In the genomic region with DNA sequence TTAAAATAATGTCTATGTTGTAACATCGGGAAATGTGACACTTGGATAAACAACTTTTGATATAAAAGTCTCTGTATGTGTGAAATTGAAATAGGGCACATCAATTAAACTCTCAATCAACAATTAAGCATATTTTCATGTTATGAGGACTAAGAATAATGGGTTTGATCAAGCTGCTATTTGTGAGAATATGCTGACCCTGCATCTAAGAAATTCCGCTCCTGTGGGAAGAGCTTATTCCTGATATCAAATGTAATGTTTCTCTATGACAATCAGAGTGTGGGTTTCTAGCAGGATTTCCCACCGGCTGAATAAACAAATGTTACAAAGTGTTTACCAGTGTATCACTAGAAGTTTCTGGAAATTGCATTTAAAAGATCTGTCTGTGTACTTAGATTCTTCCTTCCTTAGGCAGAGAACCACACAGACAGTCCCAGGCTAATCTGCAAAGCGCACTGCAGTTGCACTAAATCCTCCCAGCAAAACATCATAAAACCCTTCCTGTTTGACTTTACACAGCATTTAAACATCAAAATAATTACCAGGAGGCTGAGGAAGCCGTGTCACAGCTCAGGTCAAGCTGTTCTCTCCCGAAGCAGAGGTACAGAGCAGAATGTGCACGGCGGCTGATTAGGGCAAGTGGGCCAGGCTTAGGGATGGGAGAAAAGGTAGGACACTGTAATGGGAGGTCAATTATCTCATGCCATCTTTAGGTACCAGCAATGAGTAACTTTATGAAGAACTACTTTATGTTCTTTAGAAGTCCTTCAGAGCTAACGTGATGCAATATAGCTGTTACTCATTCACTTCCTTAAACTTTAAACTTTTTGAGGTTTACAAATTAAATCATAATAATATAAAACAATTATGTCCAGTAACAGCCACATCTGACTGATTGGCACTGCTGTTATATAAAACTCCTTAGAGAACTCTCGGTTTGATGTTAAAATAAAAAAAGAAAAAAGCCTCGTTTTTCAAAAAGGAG, we compare ENCODE assay signal across 1 cellular context.
TF ChIP-seq lines count a peak whose summit lies in the region.

No MANE protein-coding gene starts in this region.

TF ChIP-seq in GM23338, 12 proteins besides CTCF, POLR2A, EP300 and RAD21:
- TF ChIP-seq, protein P1, sequence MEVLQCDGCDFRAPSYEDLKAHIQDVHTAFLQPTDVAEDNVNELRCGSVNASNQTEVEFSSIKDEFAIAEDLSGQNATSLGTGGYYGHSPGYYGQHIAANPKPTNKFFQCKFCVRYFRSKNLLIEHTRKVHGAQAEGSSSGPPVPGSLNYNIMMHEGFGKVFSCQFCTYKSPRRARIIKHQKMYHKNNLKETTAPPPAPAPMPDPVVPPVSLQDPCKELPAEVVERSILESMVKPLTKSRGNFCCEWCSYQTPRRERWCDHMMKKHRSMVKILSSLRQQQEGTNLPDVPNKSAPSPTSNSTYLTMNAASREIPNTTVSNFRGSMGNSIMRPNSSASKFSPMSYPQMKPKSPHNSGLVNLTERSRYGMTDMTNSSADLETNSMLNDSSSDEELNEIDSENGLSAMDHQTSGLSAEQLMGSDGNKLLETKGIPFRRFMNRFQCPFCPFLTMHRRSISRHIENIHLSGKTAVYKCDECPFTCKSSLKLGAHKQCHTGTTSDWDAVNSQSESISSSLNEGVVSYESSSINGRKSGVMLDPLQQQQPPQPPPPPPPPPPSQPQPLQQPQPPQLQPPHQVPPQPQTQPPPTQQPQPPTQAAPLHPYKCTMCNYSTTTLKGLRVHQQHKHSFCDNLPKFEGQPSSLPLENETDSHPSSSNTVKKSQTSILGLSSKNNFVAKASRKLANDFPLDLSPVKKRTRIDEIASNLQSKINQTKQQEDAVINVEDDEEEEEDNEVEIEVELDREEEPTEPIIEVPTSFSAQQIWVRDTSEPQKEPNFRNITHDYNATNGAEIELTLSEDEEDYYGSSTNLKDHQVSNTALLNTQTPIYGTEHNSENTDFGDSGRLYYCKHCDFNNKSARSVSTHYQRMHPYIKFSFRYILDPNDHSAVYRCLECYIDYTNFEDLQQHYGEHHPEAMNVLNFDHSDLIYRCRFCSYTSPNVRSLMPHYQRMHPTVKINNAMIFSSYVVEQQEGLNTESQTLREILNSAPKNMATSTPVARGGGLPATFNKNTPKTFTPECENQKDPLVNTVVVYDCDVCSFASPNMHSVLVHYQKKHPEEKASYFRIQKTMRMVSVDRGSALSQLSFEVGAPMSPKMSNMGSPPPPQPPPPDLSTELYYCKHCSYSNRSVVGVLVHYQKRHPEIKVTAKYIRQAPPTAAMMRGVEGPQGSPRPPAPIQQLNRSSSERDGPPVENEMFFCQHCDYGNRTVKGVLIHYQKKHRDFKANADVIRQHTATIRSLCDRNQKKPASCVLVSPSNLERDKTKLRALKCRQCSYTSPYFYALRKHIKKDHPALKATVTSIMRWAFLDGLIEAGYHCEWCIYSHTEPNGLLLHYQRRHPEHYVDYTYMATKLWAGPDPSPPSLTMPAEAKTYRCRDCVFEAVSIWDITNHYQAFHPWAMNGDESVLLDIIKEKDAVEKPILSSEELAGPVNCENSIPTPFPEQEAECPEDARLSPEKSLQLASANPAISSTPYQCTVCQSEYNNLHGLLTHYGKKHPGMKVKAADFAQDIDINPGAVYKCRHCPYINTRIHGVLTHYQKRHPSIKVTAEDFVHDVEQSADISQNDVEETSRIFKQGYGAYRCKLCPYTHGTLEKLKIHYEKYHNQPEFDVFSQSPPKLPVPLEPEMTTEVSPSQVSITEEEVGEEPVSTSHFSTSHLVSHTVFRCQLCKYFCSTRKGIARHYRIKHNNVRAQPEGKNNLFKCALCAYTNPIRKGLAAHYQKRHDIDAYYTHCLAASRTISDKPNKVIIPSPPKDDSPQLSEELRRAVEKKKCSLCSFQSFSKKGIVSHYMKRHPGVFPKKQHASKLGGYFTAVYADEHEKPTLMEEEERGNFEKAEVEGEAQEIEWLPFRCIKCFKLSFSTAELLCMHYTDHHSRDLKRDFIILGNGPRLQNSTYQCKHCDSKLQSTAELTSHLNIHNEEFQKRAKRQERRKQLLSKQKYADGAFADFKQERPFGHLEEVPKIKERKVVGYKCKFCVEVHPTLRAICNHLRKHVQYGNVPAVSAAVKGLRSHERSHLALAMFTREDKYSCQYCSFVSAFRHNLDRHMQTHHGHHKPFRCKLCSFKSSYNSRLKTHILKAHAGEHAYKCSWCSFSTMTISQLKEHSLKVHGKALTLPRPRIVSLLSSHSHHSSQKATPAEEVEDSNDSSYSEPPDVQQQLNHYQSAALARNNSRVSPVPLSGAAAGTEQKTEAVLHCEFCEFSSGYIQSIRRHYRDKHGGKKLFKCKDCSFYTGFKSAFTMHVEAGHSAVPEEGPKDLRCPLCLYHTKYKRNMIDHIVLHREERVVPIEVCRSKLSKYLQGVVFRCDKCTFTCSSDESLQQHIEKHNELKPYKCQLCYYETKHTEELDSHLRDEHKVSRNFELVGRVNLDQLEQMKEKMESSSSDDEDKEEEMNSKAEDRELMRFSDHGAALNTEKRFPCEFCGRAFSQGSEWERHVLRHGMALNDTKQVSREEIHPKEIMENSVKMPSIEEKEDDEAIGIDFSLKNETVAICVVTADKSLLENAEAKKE (CRISPR knock-in tag; IDR thresholded peaks at IDR 0.05), result no peak
- TF ChIP-seq ZNF331 (CRISPR knock-in tag; IDR thresholded peaks at IDR 0.05; ENCODE audit: low read depth), result no peak
- TF ChIP-seq, protein P2, sequence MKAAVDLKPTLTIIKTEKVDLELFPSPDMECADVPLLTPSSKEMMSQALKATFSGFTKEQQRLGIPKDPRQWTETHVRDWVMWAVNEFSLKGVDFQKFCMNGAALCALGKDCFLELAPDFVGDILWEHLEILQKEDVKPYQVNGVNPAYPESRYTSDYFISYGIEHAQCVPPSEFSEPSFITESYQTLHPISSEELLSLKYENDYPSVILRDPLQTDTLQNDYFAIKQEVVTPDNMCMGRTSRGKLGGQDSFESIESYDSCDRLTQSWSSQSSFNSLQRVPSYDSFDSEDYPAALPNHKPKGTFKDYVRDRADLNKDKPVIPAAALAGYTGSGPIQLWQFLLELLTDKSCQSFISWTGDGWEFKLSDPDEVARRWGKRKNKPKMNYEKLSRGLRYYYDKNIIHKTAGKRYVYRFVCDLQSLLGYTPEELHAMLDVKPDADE (IDR thresholded peaks at IDR 0.05), result no peak
